Comparison of ENCODE assay signal across 1 cellular context in the genomic region with DNA sequence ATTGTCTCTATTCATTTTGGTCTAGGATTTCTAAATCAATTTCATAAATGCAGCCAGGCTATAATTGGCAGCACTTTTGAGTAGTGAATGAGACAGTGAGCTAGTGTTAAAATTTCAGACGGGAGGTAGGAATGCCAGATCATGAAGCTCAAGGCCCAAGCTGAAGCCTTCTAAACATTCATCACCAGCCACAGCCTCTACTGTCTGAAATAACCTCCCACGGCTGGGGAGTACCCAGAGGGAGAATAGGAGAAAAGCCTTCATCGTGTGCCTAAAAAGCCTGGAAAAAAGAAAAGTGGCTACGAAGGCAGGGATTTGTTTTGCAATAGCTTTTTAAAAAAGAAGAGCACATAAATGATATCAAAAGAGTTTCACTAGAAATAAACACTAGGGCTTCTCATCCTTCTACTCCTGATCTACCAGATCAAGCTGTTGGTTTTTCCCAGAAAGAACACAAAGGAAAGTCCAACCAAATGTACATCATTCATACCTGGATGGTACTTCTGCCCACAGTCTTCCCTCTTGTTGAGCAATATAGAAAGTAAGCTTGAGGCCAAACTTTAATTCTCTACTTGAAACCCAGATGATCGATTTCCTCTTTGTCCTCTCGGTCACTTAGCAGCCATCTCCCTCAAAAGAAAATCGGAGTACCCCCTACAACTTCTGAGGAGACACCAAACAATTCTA.
TF ChIP-seq lines count a peak whose summit lies in the region.

No MANE protein-coding gene starts in this region.

TF ChIP-seq in K562, 482 proteins besides CTCF, POLR2A, EP300 and RAD21 (continued from another document):
- TF ChIP-seq HSF4 (CRISPR knock-in tag; IDR thresholded peaks at IDR 0.05; ENCODE audit: borderline replicate concordance) (no peak), ZKSCAN3 (CRISPR knock-in tag; IDR thresholded peaks at IDR 0.05) (no peak), MED1 (CRISPR knock-in tag; IDR thresholded peaks at IDR 0.05; ENCODE audit: borderline replicate concordance) (no peak), KLF10 (CRISPR knock-in tag; IDR thresholded peaks at IDR 0.05) (no peak), ETV5 (CRISPR knock-in tag; IDR thresholded peaks at IDR 0.05; ENCODE audit: low read depth) (no peak), SOX6 (IDR thresholded peaks at IDR 0.05) (no peak), ZNF551 (CRISPR knock-in tag; IDR thresholded peaks at IDR 0.05) (no peak), ZFP36 (IDR thresholded peaks at IDR 0.05; ENCODE audit: low read depth, low read length, partially characterized antibody) (no peak), NONO (IDR thresholded peaks at IDR 0.05; ENCODE audit: low read depth in 2 of 2, low read length in 1 of 2) (no peak), SREBF1 (IDR thresholded peaks at IDR 0.05; ENCODE audit: borderline replicate concordance, low read depth, low read length) (no peak), SETDB1 (IDR thresholded peaks at IDR 0.05; ENCODE audit: low read length) (no peak), PHF20 (IDR thresholded peaks at IDR 0.05; ENCODE audit: partially characterized antibody) (no peak), SNRNP70 (optimal IDR thresholded peaks at IDR 0.05; ENCODE audit: low read depth, low read length) (no peak), HNRNPLL (IDR thresholded peaks at IDR 0.05; ENCODE audit: low read depth, low read length, poor library complexity, severe bottlenecking) (no peak)
- TF ChIP-seq, protein P1, sequence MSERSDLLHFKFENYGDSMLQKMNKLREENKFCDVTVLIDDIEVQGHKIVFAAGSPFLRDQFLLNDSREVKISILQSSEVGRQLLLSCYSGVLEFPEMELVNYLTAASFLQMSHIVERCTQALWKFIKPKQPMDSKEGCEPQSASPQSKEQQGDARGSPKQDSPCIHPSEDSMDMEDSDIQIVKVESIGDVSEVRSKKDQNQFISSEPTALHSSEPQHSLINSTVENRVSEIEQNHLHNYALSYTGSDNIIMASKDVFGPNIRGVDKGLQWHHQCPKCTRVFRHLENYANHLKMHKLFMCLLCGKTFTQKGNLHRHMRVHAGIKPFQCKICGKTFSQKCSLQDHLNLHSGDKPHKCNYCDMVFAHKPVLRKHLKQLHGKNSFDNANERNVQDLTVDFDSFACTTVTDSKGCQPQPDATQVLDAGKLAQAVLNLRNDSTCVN (CRISPR knock-in tag; IDR thresholded peaks at IDR 0.05) = no peak
- TF ChIP-seq, protein P2, sequence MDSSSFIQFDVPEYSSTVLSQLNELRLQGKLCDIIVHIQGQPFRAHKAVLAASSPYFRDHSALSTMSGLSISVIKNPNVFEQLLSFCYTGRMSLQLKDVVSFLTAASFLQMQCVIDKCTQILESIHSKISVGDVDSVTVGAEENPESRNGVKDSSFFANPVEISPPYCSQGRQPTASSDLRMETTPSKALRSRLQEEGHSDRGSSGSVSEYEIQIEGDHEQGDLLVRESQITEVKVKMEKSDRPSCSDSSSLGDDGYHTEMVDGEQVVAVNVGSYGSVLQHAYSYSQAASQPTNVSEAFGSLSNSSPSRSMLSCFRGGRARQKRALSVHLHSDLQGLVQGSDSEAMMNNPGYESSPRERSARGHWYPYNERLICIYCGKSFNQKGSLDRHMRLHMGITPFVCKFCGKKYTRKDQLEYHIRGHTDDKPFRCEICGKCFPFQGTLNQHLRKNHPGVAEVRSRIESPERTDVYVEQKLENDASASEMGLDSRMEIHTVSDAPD (CRISPR knock-in tag; IDR thresholded peaks at IDR 0.05) = no peak
- TF ChIP-seq, protein P3, sequence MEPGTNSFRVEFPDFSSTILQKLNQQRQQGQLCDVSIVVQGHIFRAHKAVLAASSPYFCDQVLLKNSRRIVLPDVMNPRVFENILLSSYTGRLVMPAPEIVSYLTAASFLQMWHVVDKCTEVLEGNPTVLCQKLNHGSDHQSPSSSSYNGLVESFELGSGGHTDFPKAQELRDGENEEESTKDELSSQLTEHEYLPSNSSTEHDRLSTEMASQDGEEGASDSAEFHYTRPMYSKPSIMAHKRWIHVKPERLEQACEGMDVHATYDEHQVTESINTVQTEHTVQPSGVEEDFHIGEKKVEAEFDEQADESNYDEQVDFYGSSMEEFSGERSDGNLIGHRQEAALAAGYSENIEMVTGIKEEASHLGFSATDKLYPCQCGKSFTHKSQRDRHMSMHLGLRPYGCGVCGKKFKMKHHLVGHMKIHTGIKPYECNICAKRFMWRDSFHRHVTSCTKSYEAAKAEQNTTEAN (CRISPR knock-in tag; IDR thresholded peaks at IDR 0.05) = no peak
TF ChIP-seq in K562: peak in this region for 0.
